ENCODE assay signal across 28 cellular contexts in genomic region chr1:210557426-210558077, GRCh38.
"Had no signal": no experiment of that assay in that cellular context is flagged by ENCODE, and none has a peak within 500 bp of the region (broad histone marks: within the 10 kb centered on the region; RNA-seq: fewer than 3 reads in every experiment).

No MANE protein-coding gene starts in this region.

- H3K27ac Mint-ChIP-seq: activated B cell treated with CpG ODN at 0.5 μM for 24 hours; activated CD8-positive, alpha-beta memory T cell treated with anti-CD3 and anti-CD28 coated beads, Interleukin-2, amount 10 ng/mL, durations not matched to agents 7 days and 5 days; activated CD8-positive, alpha-beta T cell treated with anti-CD3 and anti-CD28 coated beads, Interleukin-2, amount 10 ng/mL, durations not matched to agents 7 days and 5 days; activated naive CD8-positive, alpha-beta T cell; activated T-helper 2 cell treated with anti-CD3 and anti-CD28 coated beads, Interferon-gamma antibody, Interleukin-2, Interleukin-4, amounts not matched to agents 10 μg/mL and 5 μg/mL and 100 μg/mL, durations not matched to agents 14 hours and 24 hours and 36 hours had no signal

- H3K4me1 ChIP-seq: foreskin keratinocyte had no signal

- H3K27ac ChIP-seq: esophagus muscularis mucosa, foreskin keratinocyte, heart right ventricle, neutrophil, right lobe of liver, skin epidermis, testis had no signal

- H3K4me1 Mint-ChIP-seq: activated B cell treated with CpG ODN at 0.5 μM for 24 hours; activated CD8-positive, alpha-beta memory T cell treated with anti-CD3 and anti-CD28 coated beads, Interleukin-2, amount 10 ng/mL, durations not matched to agents 7 days and 5 days had no signal

- H3K4me3 ChIP-seq: esophagus muscularis mucosa, heart right ventricle, lung, mucosa of descending colon, right lobe of liver, skin epidermis, testis had no signal

- H3K9me3 ChIP-seq: esophagus muscularis mucosa, heart right ventricle, mucosa of descending colon, neutrophil, right lobe of liver, testis had no signal

- H3K27me3 ChIP-seq: esophagus muscularis mucosa, foreskin keratinocyte, heart right ventricle, neutrophil, right lobe of liver, testis had no signal

- FAIRE-seq: bronchial epithelial cell, colon, TTC549, urothelium cell line had no signal

- H3K36me3 Mint-ChIP-seq: activated CD8-positive, alpha-beta memory T cell treated with anti-CD3 and anti-CD28 coated beads, Interleukin-2, amount 10 ng/mL, durations not matched to agents 7 days and 5 days; activated naive CD8-positive, alpha-beta T cell had no signal

- H3K9me3 Mint-ChIP-seq: activated B cell treated with CpG ODN at 0.5 μM for 24 hours; activated T-helper 2 cell treated with anti-CD3 and anti-CD28 coated beads, Interferon-gamma antibody, Interleukin-2, Interleukin-4, amounts not matched to agents 10 μg/mL and 5 μg/mL and 100 μg/mL, durations not matched to agents 14 hours and 24 hours and 36 hours; nephron had no signal

- H3K27me3 Mint-ChIP-seq: activated B cell treated with CpG ODN at 0.5 μM for 24 hours; activated CD8-positive, alpha-beta memory T cell treated with anti-CD3 and anti-CD28 coated beads, Interleukin-2, amount 10 ng/mL, durations not matched to agents 7 days and 5 days; activated naive CD8-positive, alpha-beta T cell had no signal

- ATAC-seq: activated CD8-positive, alpha-beta memory T cell treated with anti-CD3 and anti-CD28 coated beads, Interleukin-2, amount 10 ng/mL, durations not matched to agents 7 days and 5 days; activated CD8-positive, alpha-beta T cell treated with anti-CD3 and anti-CD28 coated beads, Interleukin-2, amount 10 ng/mL, durations not matched to agents 7 days and 5 days; foreskin keratinocyte; mucosa of descending colon; stimulated activated naive CD8-positive, alpha-beta T cell treated with anti-CD3 and anti-CD28 coated beads, Interleukin-15, Interleukin-2, amounts not matched to agents 100 U/mL and 50 U/mL, for 24 hours had no signal

- DNase-seq: activated B cell treated with CpG ODN at 0.5 μM for 24 hours; activated CD4-positive, alpha-beta T cell treated with anti-CD3 and anti-CD28 coated beads, Interleukin-2, amount 50 U/mL, for 1 hour; activated CD8-positive, alpha-beta memory T cell treated with anti-CD3 and anti-CD28 coated beads, Interleukin-2, amount 10 ng/mL, durations not matched to agents 7 days and 5 days; activated CD8-positive, alpha-beta T cell treated with anti-CD3 and anti-CD28 coated beads, Interleukin-2, amount 10 ng/mL, durations not matched to agents 7 days and 5 days; activated T-cell treated with anti-CD3 and anti-CD28 coated beads, Interleukin-2, amount 50 U/mL, for 48 hours; anterior cingulate cortex; dermis blood vessel endothelial cell; effector CD4-positive, alpha-beta T cell; foreskin keratinocyte; stimulated activated CD4-positive, alpha-beta T cell treated with anti-CD3 and anti-CD28 coated beads, Interleukin-12 subunit alpha, Interleukin-12 subunit beta, amount 100 ng/mL, for 4 hours; stimulated activated CD4-positive, alpha-beta T cell treated with anti-CD3 and anti-CD28 coated beads, Interleukin-4, amount 100 ng/mL, for 1 hour; stimulated activated naive CD8-positive, alpha-beta T cell treated with anti-CD3 and anti-CD28 coated beads, Interleukin-15, Interleukin-2, amounts not matched to agents 100 U/mL and 50 U/mL, for 24 hours; trophoblast cell had no signal

- H3K4me3 Mint-ChIP-seq: activated B cell treated with CpG ODN at 0.5 μM for 24 hours; activated CD8-positive, alpha-beta memory T cell treated with anti-CD3 and anti-CD28 coated beads, Interleukin-2, amount 10 ng/mL, durations not matched to agents 7 days and 5 days; activated CD8-positive, alpha-beta T cell treated with anti-CD3 and anti-CD28 coated beads, Interleukin-2, amount 10 ng/mL, durations not matched to agents 7 days and 5 days; activated naive CD8-positive, alpha-beta T cell had no signal

- H3K36me3 ChIP-seq: esophagus muscularis mucosa, heart right ventricle, neutrophil, right lobe of liver had no signal
